ENCODE assay signal across 2 cellular contexts in the genomic region with DNA sequence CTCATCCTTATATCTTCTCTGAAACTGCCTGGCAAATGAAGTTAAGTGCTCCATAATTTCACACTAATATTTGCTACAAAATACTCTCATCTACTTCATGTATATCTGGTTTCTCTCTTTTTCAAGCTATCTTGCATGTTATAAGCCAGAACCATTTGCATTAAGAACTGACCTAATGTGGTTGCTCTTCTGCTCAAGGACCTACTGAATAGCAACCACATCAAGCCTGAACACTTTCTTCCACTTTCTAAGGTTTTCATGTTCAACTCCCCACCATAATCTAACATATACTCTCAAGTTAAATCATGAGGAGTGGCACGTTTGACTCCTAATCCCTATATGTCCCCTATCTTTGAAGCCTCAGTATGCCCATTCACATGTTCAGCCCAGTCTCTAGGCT.
TF ChIP-seq lines count a peak whose summit lies in the region.

No MANE protein-coding gene starts in this region.

TF ChIP-seq in GM23338, 12 proteins besides CTCF, POLR2A, EP300 and RAD21 (continued from another document):
- TF ChIP-seq, protein P1, sequence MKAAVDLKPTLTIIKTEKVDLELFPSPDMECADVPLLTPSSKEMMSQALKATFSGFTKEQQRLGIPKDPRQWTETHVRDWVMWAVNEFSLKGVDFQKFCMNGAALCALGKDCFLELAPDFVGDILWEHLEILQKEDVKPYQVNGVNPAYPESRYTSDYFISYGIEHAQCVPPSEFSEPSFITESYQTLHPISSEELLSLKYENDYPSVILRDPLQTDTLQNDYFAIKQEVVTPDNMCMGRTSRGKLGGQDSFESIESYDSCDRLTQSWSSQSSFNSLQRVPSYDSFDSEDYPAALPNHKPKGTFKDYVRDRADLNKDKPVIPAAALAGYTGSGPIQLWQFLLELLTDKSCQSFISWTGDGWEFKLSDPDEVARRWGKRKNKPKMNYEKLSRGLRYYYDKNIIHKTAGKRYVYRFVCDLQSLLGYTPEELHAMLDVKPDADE (IDR thresholded peaks at IDR 0.05) = no peak
- TF ChIP-seq POLR2AphosphoS5 (IDR thresholded peaks at IDR 0.05; ENCODE audit: low read depth) = no peak
TF ChIP-seq in GM23338: peak in this region for 0.

TF ChIP-seq in GM12878, 131 proteins besides CTCF, POLR2A, EP300 and RAD21 (continued from another document):
- TF ChIP-seq, protein P2, sequence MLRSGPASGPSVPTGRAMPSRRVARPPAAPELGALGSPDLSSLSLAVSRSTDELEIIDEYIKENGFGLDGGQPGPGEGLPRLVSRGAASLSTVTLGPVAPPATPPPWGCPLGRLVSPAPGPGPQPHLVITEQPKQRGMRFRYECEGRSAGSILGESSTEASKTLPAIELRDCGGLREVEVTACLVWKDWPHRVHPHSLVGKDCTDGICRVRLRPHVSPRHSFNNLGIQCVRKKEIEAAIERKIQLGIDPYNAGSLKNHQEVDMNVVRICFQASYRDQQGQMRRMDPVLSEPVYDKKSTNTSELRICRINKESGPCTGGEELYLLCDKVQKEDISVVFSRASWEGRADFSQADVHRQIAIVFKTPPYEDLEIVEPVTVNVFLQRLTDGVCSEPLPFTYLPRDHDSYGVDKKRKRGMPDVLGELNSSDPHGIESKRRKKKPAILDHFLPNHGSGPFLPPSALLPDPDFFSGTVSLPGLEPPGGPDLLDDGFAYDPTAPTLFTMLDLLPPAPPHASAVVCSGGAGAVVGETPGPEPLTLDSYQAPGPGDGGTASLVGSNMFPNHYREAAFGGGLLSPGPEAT (IDR thresholded peaks at IDR 0.05; ENCODE audit: low read depth) = no peak
- TF ChIP-seq TBL1XR1 (IDR thresholded peaks at IDR 0.05; ENCODE audit: low read depth, low read length) (no peak), SUPT20H (IDR thresholded peaks at IDR 0.05; ENCODE audit: borderline replicate concordance, control insufficient read depth, low read depth, low read length) (no peak), CHD1 (IDR thresholded peaks at IDR 0.05; ENCODE audit: low read depth, low read length) (no peak), LARP7 (IDR thresholded peaks at IDR 0.05) (no peak), ATF7 (IDR thresholded peaks at IDR 0.05; ENCODE audit: low read depth) (peak; percentile 47), POLR2AphosphoS2 (IDR thresholded peaks at IDR 0.05; ENCODE audit: low read depth, low read length) (no peak), ZNF24 (IDR thresholded peaks at IDR 0.05) (no peak), MTA2 (IDR thresholded peaks at IDR 0.05; ENCODE audit: low read depth) (0 out of 2 replicates have a peak, but pooled peaks have one; percentile 11), STAT1 (conservative IDR thresholded peaks at IDR 0.05) (no peak), IKZF1 (conservative IDR thresholded peaks at IDR 0.05) (no peak), NRF1 (conservative IDR thresholded peaks at IDR 0.05; ENCODE audit: low read depth, low read length) (no peak), TCF7 (IDR thresholded peaks at IDR 0.05; ENCODE audit: borderline replicate concordance) (peak; percentile 75), CBX3 (IDR thresholded peaks at IDR 0.05; ENCODE audit: borderline replicate concordance, low read depth) (no peak), ZZZ3 (IDR thresholded peaks at IDR 0.05; ENCODE audit: control insufficient read depth, insufficient read length, low read depth) (no peak), HDAC6 (IDR thresholded peaks at IDR 0.05; ENCODE audit: unreplicated experiment) (no peak), SRF (IDR thresholded peaks at IDR 0.05; ENCODE audit: low read depth in 2 of 2, low read length in 2 of 2) (no peak), SMARCA5 (IDR thresholded peaks at IDR 0.05) (no peak)
